Comparison of ENCODE assay signal across 19 cellular contexts in genomic region chr15:68126415-68126814, GRCh38.
DNase-seq lines count a peak whose midpoint lies in the region; ATAC-seq and TF ChIP-seq lines count a peak whose summit lies in the region.
"Had no signal": no experiment of that assay in that cellular context is flagged by ENCODE, and none has a peak within 500 bp of the region (broad histone marks: within the 10 kb centered on the region; RNA-seq: fewer than 3 reads in every experiment).

No MANE protein-coding gene starts in this region.

- no peak for TF ChIP-seq CTCF in fibroblast of villous mesenchyme (IDR thresholded peaks at IDR 0.05; ENCODE audit: insufficient read depth, low read depth, low read length)

- DNase-seq in A172 (ENCODE audit: low spot score) (peak; percentile 13), NCI-H69 (lab: John Stamatoyannopoulos, UW) (peak; percentile 7), fibroblast of villous mesenchyme (ENCODE audit: low read depth) (peak; percentile 49), myocyte (ENCODE audit: low read depth) (peak; percentile 30), LoVo (ENCODE audit: low spot score) (no peak), activated gamma-delta T cell treated with Interleukin-2 at 50 U/mL for 16 hours (no peak), GM19240 (ENCODE audit: insufficient read length, low spot score) (no peak)
- DNase-seq: activated CD4-positive, alpha-beta T cell treated with anti-CD3 and anti-CD28 coated beads, Interleukin-2, amount 10 ng/mL, durations not matched to agents 24 days and 14 days; activated CD8-positive, alpha-beta memory T cell treated with anti-CD3 and anti-CD28 coated beads, Interleukin-2, amount 50 U/mL, for 4 hours; CD4-positive, alpha-beta memory T cell; dermis blood vessel endothelial cell; DMS153; GF-D8; HCEC 1CT; NCI-H187 treated with DMSO at 0.1 percent for 48 hours had no signal

- ATAC-seq in HG02763 (IDR thresholded peaks at IDR 0.05; ENCODE audit: unreplicated experiment): no peak
- ATAC-seq: GM12878; natural killer cell treated with Interleukin-12 subunit alpha and Interleukin-12 subunit beta and Interleukin-15 and Interleukin-18, amount 100 ng/mL, for 72 hours had no signal

- H3K4me3 ChIP-seq in fibroblast of villous mesenchyme (ENCODE audit: low read depth, low read length): no peak overlapping the region
- H3K4me3 ChIP-seq: esophagus muscularis mucosa, GM12878 had no signal

Comparison
In these comparisons a context has a peak if more than half of its experiments do, and no peak if none do; other contexts are left out.
1. DNase-seq: peak in A172 (single experiment), NCI-H69 (single experiment), fibroblast of villous mesenchyme (single experiment) and myocyte (single experiment); none in LoVo (single experiment), activated gamma-delta T cell treated with Interleukin-2 at 50 U/mL for 16 hours (single experiment) and GM19240 (single experiment).